In the genomic region with DNA sequence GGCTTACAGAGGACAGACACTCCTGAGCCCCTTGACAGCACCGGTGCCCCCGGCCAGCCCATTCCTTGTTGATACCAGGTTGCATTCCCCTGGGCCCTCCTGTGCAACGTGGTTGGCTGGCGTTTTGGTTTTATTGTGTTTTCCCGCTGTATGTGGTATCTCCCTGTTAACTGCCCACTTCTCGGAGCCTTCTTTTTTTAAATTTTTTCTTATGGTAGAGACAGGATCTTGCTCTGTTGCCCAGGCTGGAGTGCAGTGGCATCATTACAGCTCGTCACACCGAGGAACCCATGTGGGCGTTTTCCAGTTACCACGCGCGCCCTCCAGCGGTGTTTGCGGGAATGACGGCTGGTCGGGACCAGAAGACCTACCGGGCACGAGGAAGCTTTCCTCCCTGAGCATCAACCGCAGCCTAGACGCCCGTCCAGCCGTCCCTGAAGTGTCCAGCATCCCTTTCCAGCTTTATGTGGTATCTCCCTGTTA, we compare ENCODE assay signal across 8 cellular contexts. TPM values are rescaled to one million over a fixed set of nuclear protein-coding genes. Genes with fewer than 3 reads are reported as not detected.
DNase-seq lines count a peak whose midpoint lies in the region; ATAC-seq and TF ChIP-seq lines count a peak whose summit lies in the region.

No MANE protein-coding gene starts in this region.

- no peaks in the 10 kb centered on the region for H3K9me3 Mint-ChIP-seq in T-helper 2 cell treated with Interferon-gamma antibody and Interleukin-4, amounts not matched to agents 5 μg/mL and 100 μg/mL, for 36 hours

- no peak for TF ChIP-seq POLR2A in adrenal gland (IDR thresholded peaks at IDR 0.05)

- H3K27ac Mint-ChIP-seq in T-helper 2 cell treated with Interferon-gamma antibody and Interleukin-4, amounts not matched to agents 5 μg/mL and 100 μg/mL, for 36 hours, result peak overlapping the region; percentile 82

- 30 to 37% (median 33%) methylated on average over 22 of the region's 22 CpGs for WGBS in adrenal gland, 4 donors

- no peaks in the 10 kb centered on the region for H3K36me3 ChIP-seq in adrenal gland (replicated peaks in 1 of 2)

- peaks cover 9% of the 10 kb centered on the region for H3K4me1 Mint-ChIP-seq in T-helper 2 cell treated with Interferon-gamma antibody and Interleukin-4, amounts not matched to agents 5 μg/mL and 100 μg/mL, for 36 hours (ENCODE audit: low read depth)

- H3K9me3 ChIP-seq in adrenal gland (replicated peaks in 1 of 3), result no peaks in the 10 kb centered on the region

- no peak overlapping the region for H3K27ac ChIP-seq in adrenal gland

- H3K27me3 ChIP-seq in adrenal gland, result no peaks in the 10 kb centered on the region

- H3K27me3 Mint-ChIP-seq in T-helper 2 cell treated with Interferon-gamma antibody and Interleukin-4, amounts not matched to agents 5 μg/mL and 100 μg/mL, for 36 hours (ENCODE audit: low read depth), result peaks cover 7% of the 10 kb centered on the region

- peak overlapping the region; percentile 50 for H3K4me3 Mint-ChIP-seq in T-helper 2 cell treated with Interferon-gamma antibody and Interleukin-4, amounts not matched to agents 5 μg/mL and 100 μg/mL, for 36 hours

- no peak overlapping the region for H3K4me3 ChIP-seq in adrenal gland

- intact Hi-C loops in adrenal gland (cut with DNase I), result loop anchor here in 1 of 2 donors (10.0 kb wide), 1 partner anchor 182 kb away; no protein-coding TSS in a partner anchor

- TF ChIP-seq CTCF in LNCAP (IDR thresholded peaks at IDR 0.05) (peak; percentile 72), adrenal gland (IDR thresholded peaks at IDR 0.05) (peak; percentile 31 to 63 (median 52))

- peak; percentile 88 for DNase-seq in ELF-1 (ENCODE audit: low read depth, low spot score)
- DNase-seq in T-helper 2 cell treated with Interferon-gamma antibody and Interleukin-4, amounts not matched to agents 5 μg/mL and 100 μg/mL, for 36 hours (ENCODE audit: low spot score), result peak; percentile 78
- DNase-seq in adrenal gland, result peak; percentile 55 to 89 (median 74)
- peak; percentile 14 for DNase-seq in inferior parietal cortex (ENCODE audit: extremely low spot score)
- peak; percentile 80 to 97 for DNase-seq in stimulated activated CD4-positive, alpha-beta T cell treated with anti-CD3 and anti-CD28 coated beads, Interleukin-4, amount 100 ng/mL, for 48 hours (ENCODE audit: low read depth in 2 of 2)

- H3K4me1 ChIP-seq in adrenal gland (replicated peaks in 1 of 2), result peaks cover 0 to 8% of the 10 kb centered on the region in 2 donors

- H3K36me3 Mint-ChIP-seq in T-helper 2 cell treated with Interferon-gamma antibody and Interleukin-4, amounts not matched to agents 5 μg/mL and 100 μg/mL, for 36 hours (ENCODE audit: low read depth), result no peaks in the 10 kb centered on the region

- ATAC-seq in HG02970 (IDR thresholded peaks at IDR 0.05; ENCODE audit: low FRiP score, unreplicated experiment) (no peak), HG02763 (IDR thresholded peaks at IDR 0.05; ENCODE audit: unreplicated experiment) (no peak)

RNA-seq across cellular contexts. Expression of gene ZFAND2A, which starts 16.9 kb away (rescaled TPM):
- total RNA-seq in adrenal gland, result 10 to 100 TPM; 11.8 to 38.6 (median 19.3) TPM
- 10 to 100 TPM; 43.8 to 54.1 (median 49.2) TPM for polyA plus RNA-seq in adrenal gland

RNA-seq across cellular contexts. Expression of gene UNCX, which starts 55.7 kb away (rescaled TPM):
- total RNA-seq in adrenal gland, result not detected
- polyA plus RNA-seq in adrenal gland, result not detected

Comparison
In these comparisons a context has a peak if more than half of its experiments do, and no peak if none do; other contexts are left out.
1. DNase-seq: peak in every context shown above with its lines; median percentile 88 in stimulated activated CD4-positive, alpha-beta T cell treated with anti-CD3 and anti-CD28 coated beads, Interleukin-4, amount 100 ng/mL, for 48 hours; 88 in ELF-1; 78 in T-helper 2 cell treated with Interferon-gamma antibody and Interleukin-4, amounts not matched to agents 5 μg/mL and 100 μg/mL, for 36 hours; 74 in adrenal gland; 14 in inferior parietal cortex.